Comparison of ENCODE assay signal across 18 cellular contexts in the genomic region with DNA sequence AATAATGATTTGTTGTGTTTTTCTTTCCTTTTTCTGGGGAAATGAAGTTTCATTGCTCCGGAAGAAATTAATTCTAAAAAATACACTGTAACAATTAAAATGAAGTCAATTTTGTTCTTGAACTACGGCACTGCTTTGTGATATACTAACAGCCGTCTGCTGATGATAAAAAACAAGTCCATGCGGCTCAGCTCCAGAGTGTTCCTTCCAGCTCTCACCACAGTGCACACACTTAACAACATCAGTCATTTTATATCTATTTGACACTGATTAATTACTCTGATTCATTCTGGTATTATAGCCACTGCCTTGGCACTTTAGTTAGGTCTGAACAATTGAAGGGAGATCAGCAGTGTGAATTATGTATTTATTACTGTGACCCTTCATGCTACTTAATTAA.
"Had no signal": no experiment of that assay in that cellular context is flagged by ENCODE, and none has a peak within 500 bp of the region (broad histone marks: within the 10 kb centered on the region; RNA-seq: fewer than 3 reads in every experiment).

No MANE protein-coding gene starts in this region.

- DNase-seq: activated B cell treated with CpG ODN at 0.5 μM for 24 hours; activated CD4-positive, alpha-beta T cell treated with anti-CD3 and anti-CD28 coated beads, Interleukin-2, amount 10 ng/mL, durations not matched to agents 7 days and 5 days; activated naive CD4-positive, alpha-beta T cell treated with anti-CD3 and anti-CD28 coated beads, Interleukin-2, amount 50 U/mL, for 16 hours; activated T-cell treated with anti-CD3 and anti-CD28 coated beads for 4 hours; adrenal gland; body of pancreas; effector memory CD8-positive, alpha-beta T cell; glutamatergic neuron; naive thymus-derived CD4-positive, alpha-beta T cell; substantia nigra; T-helper 17 cell; transverse colon had no signal

- H3K27me3 Mint-ChIP-seq: activated B cell treated with CpG ODN at 0.5 μM for 24 hours; activated CD4-positive, alpha-beta T cell treated with anti-CD3 and anti-CD28 coated beads, Interleukin-2, amount 10 ng/mL, durations not matched to agents 7 days and 5 days; central memory CD8-positive, alpha-beta T cell; effector memory CD8-positive, alpha-beta T cell; naive thymus-derived CD4-positive, alpha-beta T cell; stimulated activated memory B cell treated with anti-CD40 and anti-IgM and Interleukin-4, amounts not matched to agents 10 μg/mL and 1 μg/mL and 100 μg/mL, for 72 hours; T-helper 17 cell had no signal

- H3K36me3 ChIP-seq: adrenal gland, neutrophil, right atrium auricular region, transverse colon had no signal

- H3K4me3 Mint-ChIP-seq: activated B cell treated with CpG ODN at 0.5 μM for 24 hours; activated CD4-positive, alpha-beta T cell treated with anti-CD3 and anti-CD28 coated beads, Interleukin-2, amount 10 ng/mL, durations not matched to agents 7 days and 5 days; central memory CD8-positive, alpha-beta T cell; effector memory CD8-positive, alpha-beta T cell; naive thymus-derived CD4-positive, alpha-beta T cell; stimulated activated memory B cell treated with anti-CD40 and anti-IgM and Interleukin-4, amounts not matched to agents 10 μg/mL and 1 μg/mL and 100 μg/mL, for 72 hours; T-helper 17 cell had no signal

- H3K4me3 ChIP-seq: adrenal gland, body of pancreas, lung, right atrium auricular region, smooth muscle cell, transverse colon had no signal

- H3K9me3 Mint-ChIP-seq: activated B cell treated with CpG ODN at 0.5 μM for 24 hours; activated CD4-positive, alpha-beta T cell treated with anti-CD3 and anti-CD28 coated beads, Interleukin-2, amount 10 ng/mL, durations not matched to agents 7 days and 5 days; central memory CD8-positive, alpha-beta T cell; effector memory CD8-positive, alpha-beta T cell; naive thymus-derived CD4-positive, alpha-beta T cell; stimulated activated memory B cell treated with anti-CD40 and anti-IgM and Interleukin-4, amounts not matched to agents 10 μg/mL and 1 μg/mL and 100 μg/mL, for 72 hours had no signal

- H3K27ac ChIP-seq: adrenal gland, body of pancreas, neutrophil, right atrium auricular region, transverse colon had no signal

- H3K9me3 ChIP-seq: adrenal gland, body of pancreas, neutrophil, right atrium auricular region, transverse colon had no signal

- H3K4me1 Mint-ChIP-seq: activated B cell treated with CpG ODN at 0.5 μM for 24 hours; central memory CD8-positive, alpha-beta T cell; stimulated activated memory B cell treated with anti-CD40 and anti-IgM and Interleukin-4, amounts not matched to agents 10 μg/mL and 1 μg/mL and 100 μg/mL, for 72 hours; T-helper 17 cell had no signal

- H3K4me1 ChIP-seq: adrenal gland, body of pancreas, right atrium auricular region, transverse colon had no signal

- H3K27ac Mint-ChIP-seq: activated B cell treated with CpG ODN at 0.5 μM for 24 hours; activated CD4-positive, alpha-beta T cell treated with anti-CD3 and anti-CD28 coated beads, Interleukin-2, amount 10 ng/mL, durations not matched to agents 7 days and 5 days; effector memory CD8-positive, alpha-beta T cell; naive thymus-derived CD4-positive, alpha-beta T cell; stimulated activated memory B cell treated with anti-CD40 and anti-IgM and Interleukin-4, amounts not matched to agents 10 μg/mL and 1 μg/mL and 100 μg/mL, for 72 hours; T-helper 17 cell had no signal

- ATAC-seq: body of pancreas; effector memory CD8-positive, alpha-beta T cell; naive thymus-derived CD4-positive, alpha-beta T cell; stimulated activated memory B cell treated with anti-CD40 and anti-IgM and Interleukin-4, amounts not matched to agents 10 μg/mL and 1 μg/mL and 100 μg/mL, for 72 hours; T-helper 17 cell had no signal

- H3K27me3 ChIP-seq: adrenal gland, body of pancreas, neutrophil, right atrium auricular region, transverse colon had no signal
